In genomic region chr1:175423605-175424004, GRCh38 we compare ENCODE assay signal across 30 cellular contexts.
"Had no signal": no experiment of that assay in that cellular context is flagged by ENCODE, and none has a peak within 500 bp of the region (broad histone marks: within the 10 kb centered on the region; RNA-seq: fewer than 3 reads in every experiment).

No MANE protein-coding gene starts in this region.

- H3K9me3 ChIP-seq: adrenal gland, ascending aorta, body of pancreas, breast epithelium had no signal

- ATAC-seq: activated naive CD4-positive, alpha-beta T cell treated with anti-CD3 and anti-CD28 coated beads, Interleukin-2, amount 50 U/mL, for 72 hours; activated naive CD8-positive, alpha-beta T cell treated with anti-CD3 and anti-CD28 coated beads, Interleukin-2, amount 50 U/mL, for 24 hours; activated T-cell treated with anti-CD3 and anti-CD28 coated beads, Interleukin-2, amount 50 U/mL, for 4 hours; activated T-cell treated with anti-CD3 and anti-CD28 coated beads, Interleukin-2, amount 50 U/mL, for 72 hours; activated T-helper 17 cell treated with anti-CD3 and anti-CD28 coated beads, Interleukin-2, amount 50 U/mL, for 72 hours; body of pancreas had no signal

- H3K27me3 ChIP-seq: adrenal gland, ascending aorta, body of pancreas, brain microvascular endothelial cell, cardiac muscle cell had no signal

- H3K4me3 ChIP-seq: adrenal gland, ascending aorta, body of pancreas, breast epithelium, cardiac muscle cell had no signal

- H3K27ac ChIP-seq: adrenal gland, ascending aorta, body of pancreas, brain microvascular endothelial cell, breast epithelium, cardiac muscle cell had no signal

- H3K36me3 ChIP-seq: adrenal gland, ascending aorta, brain microvascular endothelial cell, breast epithelium, cardiac muscle cell had no signal

- DNase-seq: activated effector memory CD4-positive, alpha-beta T cell treated with anti-CD3 and anti-CD28 coated beads, Interleukin-2, amount 50 U/mL, for 16 hours; activated effector memory CD4-positive, alpha-beta T cell treated with Interleukin-2 at 50 U/mL for 16 hours; activated gamma-delta T cell; activated gamma-delta T cell treated with Interleukin-2 at 50 U/mL for 16 hours; activated naive CD4-positive, alpha-beta T cell; activated naive CD4-positive, alpha-beta T cell treated with anti-CD3 and anti-CD28 coated beads for 36 hours; activated naive CD4-positive, alpha-beta T cell treated with anti-CD3 and anti-CD28 coated beads, Interleukin-2, amount 10 ng/mL, durations not matched to agents 7 days and 5 days; activated naive CD4-positive, alpha-beta T cell treated with anti-CD3 and anti-CD28 coated beads, Interleukin-2, amount 50 U/mL, for 16 hours; activated naive CD4-positive, alpha-beta T cell treated with Interleukin-2 at 50 U/mL for 16 hours; activated naive CD8-positive, alpha-beta T cell treated with anti-CD3 and anti-CD28 coated beads for 36 hours; activated naive CD8-positive, alpha-beta T cell treated with anti-CD3 and anti-CD28 coated beads, Interleukin-2, amount 10 ng/mL, durations not matched to agents 7 days and 5 days; activated naive CD8-positive, alpha-beta T cell treated with anti-CD3 and anti-CD28 coated beads, Interleukin-2, amount 50 U/mL, for 24 hours; activated T-cell treated with anti-CD3 and anti-CD28 coated beads, Interleukin-2, amount 50 U/mL, for 4 hours; activated T-cell treated with anti-CD3 and anti-CD28 coated beads, Interleukin-2, amount 50 U/mL, for 48 hours; activated T-cell treated with anti-CD3 and anti-CD28 coated beads, Interleukin-2, amount 50 U/mL, for 72 hours; adrenal gland; amniotic stem cell; amygdala; anterior cingulate cortex; aorta; body of pancreas; brain microvascular endothelial cell; caudate nucleus; central memory CD4-positive, alpha-beta T cell; cerebellar nuclear complex had no signal
